In genomic region chr13:91659583-91660415, GRCh38 we compare ENCODE assay signal across 1 cellular context.
TF ChIP-seq lines count a peak whose summit lies in the region.

No MANE protein-coding gene starts in this region.

TF ChIP-seq in GM12878, 131 proteins besides CTCF, POLR2A, EP300 and RAD21 (continued from another document):
- TF ChIP-seq, protein P1, sequence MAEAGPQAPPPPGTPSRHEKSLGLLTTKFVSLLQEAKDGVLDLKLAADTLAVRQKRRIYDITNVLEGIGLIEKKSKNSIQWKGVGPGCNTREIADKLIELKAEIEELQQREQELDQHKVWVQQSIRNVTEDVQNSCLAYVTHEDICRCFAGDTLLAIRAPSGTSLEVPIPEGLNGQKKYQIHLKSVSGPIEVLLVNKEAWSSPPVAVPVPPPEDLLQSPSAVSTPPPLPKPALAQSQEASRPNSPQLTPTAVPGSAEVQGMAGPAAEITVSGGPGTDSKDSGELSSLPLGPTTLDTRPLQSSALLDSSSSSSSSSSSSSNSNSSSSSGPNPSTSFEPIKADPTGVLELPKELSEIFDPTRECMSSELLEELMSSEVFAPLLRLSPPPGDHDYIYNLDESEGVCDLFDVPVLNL (IDR thresholded peaks at IDR 0.05; ENCODE audit: low read depth, low read length): no peak
- no peak for TF ChIP-seq ZNF687 (IDR thresholded peaks at IDR 0.05)
- no peak for TF ChIP-seq NFXL1 (IDR thresholded peaks at IDR 0.05; ENCODE audit: borderline replicate concordance)
- TF ChIP-seq CUX1 (IDR thresholded peaks at IDR 0.05; ENCODE audit: insufficient replicate concordance, low read depth, low read length): no peak
- no peak for TF ChIP-seq HDGF (IDR thresholded peaks at IDR 0.05)
- TF ChIP-seq EZH2 (IDR thresholded peaks at IDR 0.05; ENCODE audit: borderline replicate concordance, control insufficient read depth, low read depth, low read length): no peak
- TF ChIP-seq PAX5 (IDR thresholded peaks at IDR 0.05; ENCODE audit: borderline replicate concordance, low read depth, low read length): no peak
